ENCODE assay signal across 12 cellular contexts in the genomic region with DNA sequence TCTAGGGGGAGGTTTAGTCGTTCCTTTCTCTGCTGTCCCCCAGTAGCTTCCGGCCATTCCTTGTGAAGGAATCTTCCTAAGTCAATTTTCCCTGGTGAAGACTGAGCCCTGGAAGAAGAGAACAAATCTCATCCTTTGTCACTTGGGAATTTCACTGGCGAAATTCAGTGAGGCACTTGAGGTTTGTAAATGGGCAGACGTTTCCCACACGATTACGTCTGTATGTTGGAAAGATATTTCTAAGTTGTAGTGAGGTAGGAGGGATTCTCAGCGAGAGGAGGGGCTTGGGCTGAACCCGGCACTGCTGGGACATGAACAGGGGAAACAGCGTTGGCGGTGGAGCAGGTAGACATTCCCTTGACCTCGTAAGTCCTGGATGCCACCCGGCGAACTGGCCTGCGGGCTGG. TPM values are rescaled to one million over a fixed set of nuclear protein-coding genes. Genes with fewer than 3 reads are reported as not detected.
DNase-seq lines count a peak whose midpoint lies in the region; ATAC-seq, FAIRE-seq and TF ChIP-seq lines count a peak whose summit lies in the region.
"Had no signal": no experiment of that assay in that cellular context is flagged by ENCODE, and none has a peak within 500 bp of the region (broad histone marks: within the 10 kb centered on the region; RNA-seq: fewer than 3 reads in every experiment).

No MANE protein-coding gene starts in this region.

- H3K36me3 Mint-ChIP-seq in CD4-positive, alpha-beta T cell (ENCODE audit: low read depth): peaks cover 25% of the 10 kb centered on the region

- no peaks in the 10 kb centered on the region for H3K9me3 Mint-ChIP-seq in CD4-positive, alpha-beta T cell
- H3K9me3 Mint-ChIP-seq: activated naive CD4-positive, alpha-beta T cell treated with anti-CD3 and anti-CD28 coated beads, Interleukin-2, amount 50 U/mL, for 24 hours had no signal

- no peak overlapping the region for H3K14ac ChIP-seq in H1 (ENCODE audit: insufficient read length)

- TF ChIP-seq RAD21 in H1 (IDR thresholded peaks at IDR 0.05 in 1 of 2, conservative IDR thresholded peaks at IDR 0.05 in 1 of 2; ENCODE audit: low read depth in 2 of 2, low read length in 2 of 2): no peak

- no peak overlapping the region for H2BK12ac ChIP-seq in H1 (ENCODE audit: low read depth, low read length)

- no peaks in the 10 kb centered on the region for H3K23me2 ChIP-seq in H1 (ENCODE audit: low read depth, low read length)

- no peak overlapping the region for H3K56ac ChIP-seq in H1 (replicated peaks; ENCODE audit: insufficient read length, low read depth, low read length)

- H2BK15ac ChIP-seq in H1 (ENCODE audit: low read length): peak overlapping the region; percentile 47; the same call in 1 of the 2 replicates

- intact Hi-C loops in lower lobe of right lung (cut with DNase I): no loop called here
- intact Hi-C loops in CD4-positive, alpha-beta T cell (cut with DNase I, micrococcal nuclease): no loop called here

- H3K4me2 ChIP-seq in OCI-LY1 (ENCODE audit: low read length) (peak overlapping the region; percentile 62; the same call in 1 of the 2 replicates), H1 (ENCODE audit: insufficient read depth in 1 of 2, low read depth in 2 of 2, low read length in 2 of 2) (no peak overlapping the region)

- H2BK20ac ChIP-seq in H1 (ENCODE audit: low read length): peak overlapping the region; percentile 53; the same call in 1 of the 2 replicates

- H3F3A ChIP-seq in OCI-LY1 (ENCODE audit: insufficient read depth, low read length): 0 out of 2 replicates have a peak, but pooled peaks cover 5% of the 10 kb centered on the region

- H3K27me3 Mint-ChIP-seq in CD4-positive, alpha-beta T cell: no peaks in the 10 kb centered on the region
- H3K27me3 Mint-ChIP-seq: activated naive CD4-positive, alpha-beta T cell treated with anti-CD3 and anti-CD28 coated beads, Interleukin-2, amount 50 U/mL, for 24 hours had no signal

- TF ChIP-seq EP300 in H1 (IDR thresholded peaks at IDR 0.05; ENCODE audit: borderline replicate concordance in 1 of 2, low read depth in 2 of 2, low read length in 2 of 2) (no peak), suprapubic skin (IDR thresholded peaks at IDR 0.05) (no peak)

- no peaks in the 10 kb centered on the region for H3K9me3 ChIP-seq in OCI-LY1 (ENCODE audit: low read length)
- H3K9me3 ChIP-seq in H1 (ENCODE audit: insufficient read depth in 2 of 2, low read depth in 1 of 2, low read length in 1 of 2): no peaks in the 10 kb centered on the region
- no peaks in the 10 kb centered on the region for H3K9me3 ChIP-seq in lower lobe of right lung
- H3K9me3 ChIP-seq in suprapubic skin: no peaks in the 10 kb centered on the region
- H3K9me3 ChIP-seq in CD4-positive, alpha-beta T cell (ENCODE audit: control insufficient read depth, low read length): no peaks in the 10 kb centered on the region

- TF ChIP-seq CTCF in OCI-LY1 (IDR thresholded peaks at IDR 0.05; ENCODE audit: low read length): no peak
- TF ChIP-seq CTCF in H1 (IDR thresholded peaks at IDR 0.05; ENCODE audit: control extremely low read depth in 1 of 3, insufficient read depth in 1 of 3, low read depth in 1 of 3, low read length in 3 of 3): no peak
- TF ChIP-seq CTCF in lower lobe of right lung (IDR thresholded peaks at IDR 0.05): no peak
- no peak for TF ChIP-seq CTCF in suprapubic skin (IDR thresholded peaks at IDR 0.05)
- TF ChIP-seq CTCF in CD4-positive, alpha-beta T cell (IDR thresholded peaks at IDR 0.05): no peak

- no peak overlapping the region for H4K8ac ChIP-seq in H1 (ENCODE audit: extremely low read depth, insufficient read depth, low read length)

- no peak overlapping the region for H3K27ac Mint-ChIP-seq in CD4-positive, alpha-beta T cell

- TF ChIP-seq POLR2A in H1 (IDR thresholded peaks at IDR 0.05; ENCODE audit: control extremely low read depth in 1 of 2, low read depth in 2 of 2, low read length in 2 of 2) (no peak), suprapubic skin (IDR thresholded peaks at IDR 0.05) (no peak)

- H3K23ac ChIP-seq in H1 (ENCODE audit: insufficient read length): no peak overlapping the region

- H3K36me3 ChIP-seq in OCI-LY1 (ENCODE audit: insufficient read depth, low read length) (peaks cover 27% of the 10 kb centered on the region), H1 (ENCODE audit: control insufficient read depth in 2 of 4, insufficient read depth in 4 of 4, low read length in 3 of 4) (no peaks in the 10 kb centered on the region), lower lobe of right lung (no peaks in the 10 kb centered on the region), suprapubic skin (no peaks in the 10 kb centered on the region)

- no peak overlapping the region for H3K4ac ChIP-seq in H1 (replicated peaks; ENCODE audit: insufficient read length, low read depth, low read length)

- peak overlapping the region; percentile 58; the same call in 1 of the 2 replicates for H3K9ac ChIP-seq in OCI-LY1 (ENCODE audit: low read length)
- H3K9ac ChIP-seq in H1 (replicated peaks in 1 of 4; ENCODE audit: extremely low read depth in 1 of 4, low read depth in 3 of 4, low read length in 3 of 4): no peak overlapping the region

- no peak overlapping the region for H2AFZ ChIP-seq in OCI-LY1 (ENCODE audit: low read length)
- H2AFZ ChIP-seq in H1 (ENCODE audit: low read length): no peak overlapping the region

- H3K4me1 Mint-ChIP-seq in CD4-positive, alpha-beta T cell (ENCODE audit: low read depth): peaks cover 36% of the 10 kb centered on the region

- H3K4me1 ChIP-seq in OCI-LY1 (ENCODE audit: insufficient read depth, low read length, severe bottlenecking): peaks cover 84% of the 10 kb centered on the region
- peaks cover 9 to 30% (median 20%) of the 10 kb centered on the region in 4 experiments for H3K4me1 ChIP-seq in H1 (replicated peaks in 1 of 4; ENCODE audit: control insufficient read depth in 3 of 4, insufficient read depth in 4 of 4, low read length in 3 of 4)
- H3K4me1 ChIP-seq in lower lobe of right lung: peaks cover 28% of the 10 kb centered on the region
- peaks cover 32% of the 10 kb centered on the region for H3K4me1 ChIP-seq in suprapubic skin

- H3K27me3 ChIP-seq in OCI-LY1 (ENCODE audit: insufficient read depth, low read length) (no peaks in the 10 kb centered on the region), H1 (replicated peaks in 1 of 4; ENCODE audit: control insufficient read depth in 3 of 4, extremely low read depth in 1 of 4, insufficient read depth in 3 of 4, low read length in 3 of 4) (no peaks in the 10 kb centered on the region), lower lobe of right lung (ENCODE audit: low read depth) (no peaks in the 10 kb centered on the region), suprapubic skin (no peaks in the 10 kb centered on the region)
- H3K27me3 ChIP-seq in CD4-positive, alpha-beta T cell (ENCODE audit: control insufficient read depth, insufficient read depth, low read length): no peaks in the 10 kb centered on the region

- POLR2A ChIA-PET in H1 (lab: Charles Lee; ENCODE audit: partially characterized antibody): no interaction called here
- POLR2A ChIA-PET in CD4-positive, alpha-beta T cell (lab: Charles Lee): no interaction called here

- H3K4me3 ChIP-seq in OCI-LY1 (ENCODE audit: low read depth, low read length, poor library complexity, severe bottlenecking): no peak overlapping the region
- no peak overlapping the region for H3K4me3 ChIP-seq in H1 (ENCODE audit: extremely low read depth in 1 of 4, insufficient read depth in 2 of 4, low read depth in 3 of 4, low read length in 4 of 4)
- H3K4me3 ChIP-seq in lower lobe of right lung: no peak overlapping the region
- H3K4me3 ChIP-seq in suprapubic skin: no peak overlapping the region

- DNase-seq in H1 (ENCODE audit: low read depth in 1 of 2, low spot score in 2 of 2) (no peak), lower lobe of right lung (no peak), suprapubic skin (ENCODE audit: low spot score in 2 of 2) (no peak), foreskin melanocyte (no peak), NCI-H2081 (lab: John Stamatoyannopoulos, UW) (no peak), HuH-7.5 (ENCODE audit: low spot score) (no peak)
- DNase-seq in CD4-positive, alpha-beta T cell: no peak
- DNase-seq: H7, midbrain, NCI-H1930 had no signal

- no peak overlapping the region for H2AK5ac ChIP-seq in H1 (ENCODE audit: low read depth, low read length)

- H3K18ac ChIP-seq in H1 (ENCODE audit: extremely low read depth, low read length): no peak overlapping the region; the same call in 1 of the 2 replicates

- H3K4me3 Mint-ChIP-seq in CD4-positive, alpha-beta T cell: no peak overlapping the region
- H3K4me3 Mint-ChIP-seq: activated naive CD4-positive, alpha-beta T cell treated with anti-CD3 and anti-CD28 coated beads, Interleukin-2, amount 50 U/mL, for 24 hours had no signal

- WGBS in H1 (ENCODE audit: extremely low coverage in 1 of 2, insufficient coverage in 1 of 2, insufficient read length in 1 of 2, insufficient replicate concordance in 2 of 2, low coverage in 1 of 2, low lambda C conversion rate in 2 of 2, missing lambda C conversion rate in 1 of 2), 2 experiments: 92% methylated on average over 14 of the region's 14 CpGs; no CpG with 5 or more reads in 1 of the 2 experiments
- 88% methylated on average over 14 of the region's 14 CpGs for WGBS in suprapubic skin

- no peaks in the 10 kb centered on the region for H3K9me2 ChIP-seq in OCI-LY1 (ENCODE audit: low read depth, low read length)

- peak overlapping the region; percentile 95 for H3K27ac ChIP-seq in OCI-LY1 (ENCODE audit: low read depth, low read length, poor library complexity, severe bottlenecking)
- no peak overlapping the region for H3K27ac ChIP-seq in H1 (ENCODE audit: low read depth, low read length)
- H3K27ac ChIP-seq in lower lobe of right lung: peak overlapping the region; percentile 19
- H3K27ac ChIP-seq in suprapubic skin: peak overlapping the region; percentile 69
- no peak overlapping the region for H3K27ac ChIP-seq in CD4-positive, alpha-beta T cell (ENCODE audit: low read depth, low read length)

- FAIRE-seq in H1 (lab: Jason Lieb, UNC): no peak

- no peaks in the 10 kb centered on the region for H4K20me1 ChIP-seq in OCI-LY1 (ENCODE audit: insufficient read depth, low read length)
- H4K20me1 ChIP-seq in H1 (replicated peaks in 1 of 2; ENCODE audit: control insufficient read depth in 1 of 2, insufficient read depth in 2 of 2, low read length in 2 of 2): peaks cover 0 to 6% of the 10 kb centered on the region in 2 experiments

- H2BK120ac ChIP-seq in H1 (replicated peaks; ENCODE audit: low read depth, low read length): no peak overlapping the region

- H4K5ac ChIP-seq in H1 (ENCODE audit: insufficient read length, low read depth, low read length): no peak overlapping the region

- H4K91ac ChIP-seq in H1 (replicated peaks; ENCODE audit: insufficient read length, low read length): no peak overlapping the region

- no peak overlapping the region for H2BK5ac ChIP-seq in H1 (ENCODE audit: low read depth, low read length)

- no peak for ATAC-seq in lower lobe of right lung
- ATAC-seq in CD4-positive, alpha-beta T cell (ENCODE audit: poor library complexity): no peak

- CTCF ChIA-PET in H1 (lab: Charles Lee; ENCODE audit: partially characterized antibody): interaction anchor here (0.6 to 11.3 kb wide), 3 partner anchors 7 to 86 kb away, joined by 4 to 79 read pairs (median 10); no protein-coding TSS in a partner anchor
- CTCF ChIA-PET in CD4-positive, alpha-beta T cell (lab: Charles Lee): no interaction called here

- peaks cover 21% of the 10 kb centered on the region for H3K79me1 ChIP-seq in H1 (ENCODE audit: low read depth, low read length)

- H3K79me2 ChIP-seq in OCI-LY1 (ENCODE audit: insufficient read depth, low read length) (peaks cover 19% of the 10 kb centered on the region; the same call in 1 of the 2 replicates), H1 (ENCODE audit: control insufficient read depth in 1 of 2, insufficient read depth in 2 of 2, low read length in 2 of 2) (peaks cover 10 to 75% of the 10 kb centered on the region in 2 experiments)

RNA-seq across cellular contexts. Expression of gene GALNT2, which starts 47.2 kb away (rescaled TPM):
- 75.3 and 83.7 TPM in 2 replicates for total RNA-seq in H1 (2021; fragmentation: NEBNext Ultra II Directional; extraction: Animal tissue kit (Norgen Biotek cat#: 25700))
- polyA plus RNA-seq in H1 (2011; rRNA removed): 34.5 and 47.8 TPM in 2 replicates
- 40.8 TPM for polyA plus RNA-seq in H1 (2011; cell fraction: cytosol; rRNA removed)
- polyA plus RNA-seq in H1 (2011; cell fraction: nucleus; rRNA removed): 65.6 TPM
- polyA plus RNA-seq in H1 (2012, experiment 1 of 2): 51.1 to 58.7 TPM (median 53.7 TPM) in 4 replicates
- polyA plus RNA-seq in H1 (2012, experiment 2 of 2): 35.2 TPM
- 90.5 TPM for polyA plus RNA-seq in H1 (2013, experiment 1 of 2)
- polyA plus RNA-seq in H1 (2013, experiment 2 of 2): 94.8 TPM
- 34.8 and 35.8 TPM in 2 replicates for polyA minus RNA-seq in H1 (2011; rRNA and poly(A)+ RNA removed)
- 32.2 TPM for polyA minus RNA-seq in H1 (2011; cell fraction: cytosol; rRNA and poly(A)+ RNA removed)
- polyA minus RNA-seq in H1 (2011; cell fraction: nucleus; rRNA and poly(A)+ RNA removed): 36.7 TPM
- total RNA-seq in lower lobe of right lung: 48.0 TPM
- total RNA-seq in suprapubic skin: 10 to 100 TPM; 24.1 to 40.2 (median 36.4) TPM
- total RNA-seq in CD4-positive, alpha-beta T cell: 10 to 100 TPM; 11.0 to 11.4 TPM

Comparison
In these comparisons a context has a peak if more than half of its experiments do, and no peak if none do; other contexts are left out.
1. H3K27ac ChIP-seq: peak in OCI-LY1 (single experiment), lower lobe of right lung (single experiment) and suprapubic skin (single experiment); none in H1 (single experiment) and CD4-positive, alpha-beta T cell (single experiment).